ENCODE assay signal across 11 cellular contexts in the genomic region with DNA sequence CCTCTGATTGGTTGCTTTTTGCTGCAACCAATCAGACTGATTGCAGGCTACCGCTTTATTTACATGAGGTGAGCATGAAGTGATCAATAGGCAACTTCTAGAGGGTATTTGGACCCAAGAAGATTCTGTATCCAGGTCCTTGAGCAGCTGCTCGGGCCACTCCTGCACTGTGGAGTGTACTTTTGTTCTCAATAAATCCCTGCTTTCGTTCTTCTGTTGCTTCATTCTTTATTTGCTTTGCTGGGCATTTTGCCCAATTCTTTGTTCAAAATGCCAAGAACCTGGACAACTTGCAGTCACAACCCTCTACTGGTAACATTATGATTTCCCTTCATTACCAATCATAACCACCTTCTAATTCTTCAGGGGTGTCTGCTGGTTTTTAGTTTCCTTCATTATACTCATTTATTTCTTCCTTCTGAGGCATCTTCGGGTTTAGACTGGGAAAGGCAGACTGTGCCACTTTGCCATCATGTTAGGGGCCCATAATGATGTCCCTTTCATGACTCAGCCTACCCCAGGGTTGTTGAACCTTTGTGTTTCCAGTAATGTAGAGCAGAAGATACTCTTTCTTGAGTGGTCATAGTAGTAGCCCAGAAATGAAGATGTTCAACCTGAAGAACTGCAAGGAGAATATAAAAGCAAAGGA. TPM values are rescaled to one million over a fixed set of nuclear protein-coding genes. Genes with fewer than 3 reads are reported as not detected.
DNase-seq lines count a peak whose midpoint lies in the region; ATAC-seq and TF ChIP-seq lines count a peak whose summit lies in the region.
"Had no signal": no experiment of that assay in that cellular context is flagged by ENCODE, and none has a peak within 500 bp of the region (broad histone marks: within the 10 kb centered on the region; RNA-seq: fewer than 3 reads in every experiment).

No MANE protein-coding gene starts in this region.

- no peak for TF ChIP-seq POLR2A in GM18505 (IDR thresholded peaks at IDR 0.05; ENCODE audit: borderline replicate concordance, extremely low read depth, insufficient read depth, insufficient read length)

- ATAC-seq in GM18505 (IDR thresholded peaks at IDR 0.05; ENCODE audit: unreplicated experiment), result no peak
- ATAC-seq in omental fat pad (ENCODE audit: low FRiP score), result no peak

- peak overlapping the region; percentile 80 for H3K27ac ChIP-seq in VCaP
- H3K27ac ChIP-seq: dorsolateral prefrontal cortex, tibial nerve had no signal

- TF ChIP-seq CTCF in VCaP (conservative IDR thresholded peaks at IDR 0.05) (peak; percentile 38; the same call in 1 of the 2 replicates), omental fat pad (IDR thresholded peaks at IDR 0.05) (no peak)

- peak; percentile 13 for DNase-seq in NCI-H748 (lab: John Stamatoyannopoulos, UW; ENCODE audit: unreplicated experiment)
- no peak for DNase-seq in NCI-H748 treated with DMSO at 0.1 percent for 48 hours (lab: John Stamatoyannopoulos, UW)
- DNase-seq in kidney glomerular epithelial cell (lab: John Stamatoyannopoulos, UW), result peak; percentile 15
- DNase-seq in ureter (ENCODE audit: low spot score), result peak; percentile 50
- no peak for DNase-seq in effector CD4-positive, alpha-beta T cell
- DNase-seq in omental fat pad (ENCODE audit: low spot score), result no peak
- DNase-seq: AML-193, dorsolateral prefrontal cortex had no signal

RNA-seq across cellular contexts. Expression of gene LIMA1, which starts 43.4 kb away (rescaled TPM):
- 177 TPM for total RNA-seq in ureter
- 100 to 1,000 TPM; 129 to 319 (median 176) TPM for total RNA-seq in omental fat pad

Comparison
In these comparisons a context has a peak if more than half of its experiments do, and no peak if none do; other contexts are left out.
1. DNase-seq: peak in NCI-H748 (single experiment), kidney glomerular epithelial cell (single experiment) and ureter (single experiment); none in NCI-H748 treated with DMSO at 0.1 percent for 48 hours (single experiment), effector CD4-positive, alpha-beta T cell (single experiment) and omental fat pad (single experiment).